In the genomic region with DNA sequence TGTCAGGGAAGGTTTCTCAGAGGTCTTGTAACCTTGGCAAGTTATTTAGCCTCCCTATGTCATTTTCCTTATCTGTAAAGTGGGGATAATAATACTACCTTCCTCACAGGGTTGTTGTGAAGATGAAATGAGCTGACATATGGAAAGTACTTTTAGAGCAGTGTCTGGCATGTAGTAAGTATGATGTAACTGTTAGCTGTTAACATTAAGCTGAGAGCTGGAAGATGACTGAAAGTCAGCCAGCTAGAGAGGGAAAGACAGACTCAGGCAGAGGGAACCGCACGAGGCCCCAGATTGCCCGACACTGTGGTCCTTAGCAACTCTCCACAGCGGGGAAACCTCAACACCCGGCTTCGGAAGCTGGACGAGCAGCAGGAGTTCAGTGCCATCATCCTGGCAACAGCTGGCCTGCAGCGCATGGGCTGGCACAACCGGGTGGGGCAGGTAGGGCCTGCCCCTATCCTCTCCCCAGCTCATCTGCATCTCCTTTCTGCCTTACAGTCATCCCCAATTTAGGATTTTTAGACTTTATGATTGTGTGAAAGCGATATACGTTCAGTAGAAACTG, we compare ENCODE assay signal across 11 cellular contexts. TPM values are rescaled to one million over a fixed set of nuclear protein-coding genes. Genes with fewer than 3 reads are reported as not detected.
DNase-seq lines count a peak whose midpoint lies in the region; ATAC-seq lines count a peak whose summit lies in the region.
"Had no signal": no experiment of that assay in that cellular context is flagged by ENCODE, and none has a peak within 500 bp of the region (broad histone marks: within the 10 kb centered on the region; RNA-seq: fewer than 3 reads in every experiment).

No MANE protein-coding gene starts in this region.

- peaks cover 66% of the 10 kb centered on the region for H3K4me1 Mint-ChIP-seq in activated T-helper 1 cell treated with anti-CD3 and anti-CD28 coated beads, Interleukin-12 subunit alpha, Interleukin-12 subunit beta, Interleukin-2, Interleukin-4 antibody, amounts not matched to agents 30 ng/mL and 10 ng/mL and 1 ng/mL, durations not matched to agents 14 hours and 24 hours and 36 hours (ENCODE audit: low read depth)

- intact Hi-C loops in activated T-helper 1 cell treated with anti-CD3 and anti-CD28 coated beads, Interleukin-12 subunit alpha, Interleukin-12 subunit beta, Interleukin-2, Interleukin-4 antibody, amounts not matched to agents 30 ng/mL and 10 ng/mL and 1 ng/mL, durations not matched to agents 14 hours and 24 hours and 36 hours (cut with micrococcal nuclease): no loop called here

- peaks cover 37% of the 10 kb centered on the region for H3K36me3 Mint-ChIP-seq in activated T-helper 1 cell treated with anti-CD3 and anti-CD28 coated beads, Interleukin-12 subunit alpha, Interleukin-12 subunit beta, Interleukin-2, Interleukin-4 antibody, amounts not matched to agents 30 ng/mL and 10 ng/mL and 1 ng/mL, durations not matched to agents 14 hours and 24 hours and 36 hours (ENCODE audit: low read depth)

- DNase-seq in stimulated activated CD4-positive, alpha-beta T cell treated with anti-CD3 and anti-CD28 coated beads, Interleukin-15, amount 100 ng/mL, for 24 hours: peak; percentile 19
- no peak for DNase-seq in stimulated activated CD4-positive, alpha-beta T cell treated with anti-CD3 and anti-CD28 coated beads, Interleukin-2, amount 100 ng/mL, for 48 hours
- DNase-seq in activated T-helper 1 cell treated with anti-CD3 and anti-CD28 coated beads, Interleukin-12 subunit alpha, Interleukin-12 subunit beta, Interleukin-2, Interleukin-4 antibody, amounts not matched to agents 30 ng/mL and 10 ng/mL and 1 ng/mL, durations not matched to agents 14 hours and 24 hours and 36 hours (ENCODE audit: low spot score): no peak
- no peak for DNase-seq in RPMI8226
- DNase-seq: activated naive CD4-positive, alpha-beta T cell treated with Interleukin-2 at 50 U/mL for 16 hours; NCI-H526 treated with DMSO at 0.1 percent for 48 hours had no signal

- peak overlapping the region; percentile 9 for H3K27ac Mint-ChIP-seq in activated T-helper 1 cell treated with anti-CD3 and anti-CD28 coated beads, Interleukin-12 subunit alpha, Interleukin-12 subunit beta, Interleukin-2, Interleukin-4 antibody, amounts not matched to agents 30 ng/mL and 10 ng/mL and 1 ng/mL, durations not matched to agents 14 hours and 24 hours and 36 hours
- H3K27ac Mint-ChIP-seq: stimulated activated effector memory CD8-positive, alpha-beta T cell treated with anti-CD3 and anti-CD28 coated beads, Interleukin-12 subunit alpha, Interleukin-12 subunit beta, amount 100 ng/mL, for 72 hours had no signal

- no peaks in the 10 kb centered on the region for H3K9me3 Mint-ChIP-seq in activated T-helper 1 cell treated with anti-CD3 and anti-CD28 coated beads, Interleukin-12 subunit alpha, Interleukin-12 subunit beta, Interleukin-2, Interleukin-4 antibody, amounts not matched to agents 30 ng/mL and 10 ng/mL and 1 ng/mL, durations not matched to agents 14 hours and 24 hours and 36 hours
- H3K9me3 Mint-ChIP-seq: CD14-positive monocyte; stimulated activated effector memory CD8-positive, alpha-beta T cell treated with anti-CD3 and anti-CD28 coated beads, Interleukin-12 subunit alpha, Interleukin-12 subunit beta, amount 100 ng/mL, for 72 hours had no signal

- no peak overlapping the region for H3K4me3 Mint-ChIP-seq in activated T-helper 1 cell treated with anti-CD3 and anti-CD28 coated beads, Interleukin-12 subunit alpha, Interleukin-12 subunit beta, Interleukin-2, Interleukin-4 antibody, amounts not matched to agents 30 ng/mL and 10 ng/mL and 1 ng/mL, durations not matched to agents 14 hours and 24 hours and 36 hours

- ATAC-seq in HG03025 (IDR thresholded peaks at IDR 0.05; ENCODE audit: low FRiP score, unreplicated experiment) (no peak), GM21619 (IDR thresholded peaks at IDR 0.05; ENCODE audit: unreplicated experiment) (no peak)
- ATAC-seq: esophagus mucosa; stimulated activated effector memory CD8-positive, alpha-beta T cell treated with anti-CD3 and anti-CD28 coated beads, Interleukin-12 subunit alpha, Interleukin-12 subunit beta, amount 100 ng/mL, for 72 hours had no signal

- peaks cover 4% of the 10 kb centered on the region for H3K27me3 Mint-ChIP-seq in activated T-helper 1 cell treated with anti-CD3 and anti-CD28 coated beads, Interleukin-12 subunit alpha, Interleukin-12 subunit beta, Interleukin-2, Interleukin-4 antibody, amounts not matched to agents 30 ng/mL and 10 ng/mL and 1 ng/mL, durations not matched to agents 14 hours and 24 hours and 36 hours (ENCODE audit: insufficient read depth)

RNA-seq across cellular contexts. Expression of gene HMBS, which starts 6.5 kb away (rescaled TPM):
- total RNA-seq in activated T-helper 1 cell treated with anti-CD3 and anti-CD28 coated beads, Interleukin-12 subunit alpha, Interleukin-12 subunit beta, Interleukin-2, Interleukin-4 antibody, amounts not matched to agents 30 ng/mL and 10 ng/mL and 1 ng/mL, durations not matched to agents 14 hours and 24 hours and 36 hours: 55.0 and 55.6 TPM in 2 replicates

RNA-seq across cellular contexts. Expression of gene DPAGT1, which starts 10.5 kb away (rescaled TPM):
- 81.8 and 84.4 TPM in 2 replicates for total RNA-seq in activated T-helper 1 cell treated with anti-CD3 and anti-CD28 coated beads, Interleukin-12 subunit alpha, Interleukin-12 subunit beta, Interleukin-2, Interleukin-4 antibody, amounts not matched to agents 30 ng/mL and 10 ng/mL and 1 ng/mL, durations not matched to agents 14 hours and 24 hours and 36 hours

RNA-seq across cellular contexts. Expression of gene C2CD2L, which starts 16.0 kb away (rescaled TPM):
- 35.7 and 38.2 TPM in 2 replicates for total RNA-seq in activated T-helper 1 cell treated with anti-CD3 and anti-CD28 coated beads, Interleukin-12 subunit alpha, Interleukin-12 subunit beta, Interleukin-2, Interleukin-4 antibody, amounts not matched to agents 30 ng/mL and 10 ng/mL and 1 ng/mL, durations not matched to agents 14 hours and 24 hours and 36 hours

RNA-seq across cellular contexts. Expression of gene VPS11, which starts 23.5 kb away (rescaled TPM):
- 23.5 and 24.0 TPM in 2 replicates for total RNA-seq in activated T-helper 1 cell treated with anti-CD3 and anti-CD28 coated beads, Interleukin-12 subunit alpha, Interleukin-12 subunit beta, Interleukin-2, Interleukin-4 antibody, amounts not matched to agents 30 ng/mL and 10 ng/mL and 1 ng/mL, durations not matched to agents 14 hours and 24 hours and 36 hours

RNA-seq across cellular contexts. Expression of gene HINFP, which starts 30.2 kb away (rescaled TPM):
- total RNA-seq in activated T-helper 1 cell treated with anti-CD3 and anti-CD28 coated beads, Interleukin-12 subunit alpha, Interleukin-12 subunit beta, Interleukin-2, Interleukin-4 antibody, amounts not matched to agents 30 ng/mL and 10 ng/mL and 1 ng/mL, durations not matched to agents 14 hours and 24 hours and 36 hours: 31.2 and 35.2 TPM in 2 replicates
